In genomic region chr6:109382576-109383437, GRCh38 we compare ENCODE assay signal across 8 cellular contexts. TPM values are rescaled to one million over a fixed set of nuclear protein-coding genes. Genes with fewer than 3 reads are reported as not detected.
DNase-seq lines count a peak whose midpoint lies in the region; ATAC-seq and TF ChIP-seq lines count a peak whose summit lies in the region.

No MANE protein-coding gene starts in this region.

- DNase-seq in CD4-positive, CD25-positive, alpha-beta regulatory T cell = peak; percentile 86 to 98 (median 97)
- DNase-seq in NCI-H748 treated with DMSO at 0.1 percent for 48 hours (lab: John Stamatoyannopoulos, UW) = peak; percentile 96
- peak; percentile 89 to 91 for DNase-seq in activated CD4-positive, alpha-beta T cell treated with anti-CD3 and anti-CD28 coated beads, Interleukin-2, amount 50 U/mL, for 48 hours
- DNase-seq in dorsolateral prefrontal cortex = peak; percentile 80 to 92 (median 86)
- peak; percentile 92 for DNase-seq in stimulated activated CD4-positive, alpha-beta T cell treated with anti-CD3 and anti-CD28 coated beads, Interleukin-4, amount 100 ng/mL, for 24 hours

- peaks cover 6% of the 10 kb centered on the region for H3K36me3 ChIP-seq in CD4-positive, CD25-positive, alpha-beta regulatory T cell (ENCODE audit: control insufficient read depth, insufficient read depth, low read length)
- H3K36me3 ChIP-seq in liver (ENCODE audit: control insufficient read depth in 4 of 4, insufficient read depth in 3 of 4, low read depth in 1 of 4, low read length in 3 of 4) = peaks cover 0 to 3% (median under 1%) of the 10 kb centered on the region in 4 donors

- peaks cover 32% of the 10 kb centered on the region for H3K4me1 ChIP-seq in CD4-positive, CD25-positive, alpha-beta regulatory T cell (ENCODE audit: control insufficient read depth, insufficient read depth, low read length, poor library complexity, severe bottlenecking)
- H3K4me1 ChIP-seq in liver (ENCODE audit: control insufficient read depth in 4 of 4, insufficient read depth in 4 of 4, low read length in 3 of 4) = peaks cover 0 to 26% (median 20%) of the 10 kb centered on the region in 4 donors

- peak overlapping the region; percentile 99 to 100 (median 99) for H3K27ac Mint-ChIP-seq in CD4-positive, CD25-positive, alpha-beta regulatory T cell

- H3K9ac ChIP-seq in liver (ENCODE audit: low read depth in 1 of 2, low read length in 2 of 2) = peak overlapping the region; percentile 90 to 94

- H3K4me3 ChIP-seq in CD4-positive, CD25-positive, alpha-beta regulatory T cell (ENCODE audit: low read depth, low read length) = peak overlapping the region; percentile 82
- H3K4me3 ChIP-seq in dorsolateral prefrontal cortex = peak overlapping the region; percentile 74 to 100 (median 94)
- H3K4me3 ChIP-seq in liver (ENCODE audit: low read depth in 1 of 3, low read length in 3 of 3) = peak overlapping the region; percentile 97 to 99 (median 99)

- ATAC-seq in CD4-positive, CD25-positive, alpha-beta regulatory T cell (ENCODE audit: low read depth in 2 of 2) = peak; percentile 81 to 83
- ATAC-seq in GM19438 (IDR thresholded peaks at IDR 0.05; ENCODE audit: low read depth, unreplicated experiment) (peak; percentile 63), HG03571 (IDR thresholded peaks at IDR 0.05; ENCODE audit: unreplicated experiment) (peak; percentile 61)

- TF ChIP-seq CTCF in dorsolateral prefrontal cortex (IDR thresholded peaks at IDR 0.05 in 54 of 56, conservative IDR thresholded peaks at IDR 0.05 in 2 of 56; ENCODE audit: low read depth in 1 of 56, partially characterized antibody in 56 of 56) (peak; percentile 54 to 84 (median 74)), liver (IDR thresholded peaks at IDR 0.05; ENCODE audit: low read depth, low read length, missing input control) (peak; percentile 44)

- intact Hi-C loops in dorsolateral prefrontal cortex (cut with DNase I) = loop anchor here (1.0 to 5.0 kb wide), 11 partner anchors 58 to 288 kb away; partner anchors contain the start of genes CEP57L1 (in 2 of the 2), PPIL6 (in 2 of the 2), SMPD2 (in 2 of the 2) and SESN1 (in 1 of the 2)

- no peaks in the 10 kb centered on the region for H3K9me3 ChIP-seq in CD4-positive, CD25-positive, alpha-beta regulatory T cell (ENCODE audit: control insufficient read depth in 2 of 2, low read length in 2 of 2)
- no peaks in the 10 kb centered on the region for H3K9me3 ChIP-seq in liver (ENCODE audit: control insufficient read depth in 4 of 4, low read length in 3 of 4)

- peak overlapping the region; percentile 96 to 100 (median 98) for H3K4me3 Mint-ChIP-seq in CD4-positive, CD25-positive, alpha-beta regulatory T cell

- under 1% methylated on average over 42 of the region's 42 CpGs for WGBS in liver

- peak; percentile 73 to 80 for TF ChIP-seq RAD21 in liver (IDR thresholded peaks at IDR 0.05)

- peak overlapping the region; percentile 95 for H3K27ac ChIP-seq in CD4-positive, CD25-positive, alpha-beta regulatory T cell (ENCODE audit: insufficient read depth, low read length, poor library complexity, severe bottlenecking)
- peak overlapping the region; percentile 94 to 100 (median 99) for H3K27ac ChIP-seq in dorsolateral prefrontal cortex
- H3K27ac ChIP-seq in liver (ENCODE audit: low read depth in 1 of 2, low read length in 2 of 2) = peak overlapping the region; percentile 98 to 100

- peaks cover 9 to 34% (median 23%) of the 10 kb centered on the region in 4 donors for H3K4me1 Mint-ChIP-seq in CD4-positive, CD25-positive, alpha-beta regulatory T cell

- H3K36me3 Mint-ChIP-seq in CD4-positive, CD25-positive, alpha-beta regulatory T cell = peaks cover 11% of the 10 kb centered on the region

- no peaks in the 10 kb centered on the region for H3K27me3 ChIP-seq in CD4-positive, CD25-positive, alpha-beta regulatory T cell (ENCODE audit: control insufficient read depth, insufficient read depth, low read length)
- H3K27me3 ChIP-seq in dorsolateral prefrontal cortex (no peaks in the 10 kb centered on the region), liver (ENCODE audit: control insufficient read depth in 4 of 4, insufficient read depth in 4 of 4, low read length in 3 of 4) (no peaks in the 10 kb centered on the region)

- H3K9me3 Mint-ChIP-seq in CD4-positive, CD25-positive, alpha-beta regulatory T cell = no peaks in the 10 kb centered on the region

- H3K27me3 Mint-ChIP-seq in CD4-positive, CD25-positive, alpha-beta regulatory T cell = peaks cover 13% of the 10 kb centered on the region

TF ChIP-seq in liver, 16 proteins besides CTCF, POLR2A, EP300 and RAD21:
- no peak for TF ChIP-seq ATF3 (IDR thresholded peaks at IDR 0.05)
- TF ChIP-seq FOXA1 (IDR thresholded peaks at IDR 0.05) = no peak
- TF ChIP-seq SP1 (IDR thresholded peaks at IDR 0.05) = peak; percentile 71
- peak in 1 of 2 donors; percentile 25 for TF ChIP-seq HNF4A (conservative IDR thresholded peaks at IDR 0.05)
- peak; percentile 65 for TF ChIP-seq YY1 (IDR thresholded peaks at IDR 0.05)
- TF ChIP-seq HNF4G (IDR thresholded peaks at IDR 0.05) = no peak
- TF ChIP-seq, protein P1, sequence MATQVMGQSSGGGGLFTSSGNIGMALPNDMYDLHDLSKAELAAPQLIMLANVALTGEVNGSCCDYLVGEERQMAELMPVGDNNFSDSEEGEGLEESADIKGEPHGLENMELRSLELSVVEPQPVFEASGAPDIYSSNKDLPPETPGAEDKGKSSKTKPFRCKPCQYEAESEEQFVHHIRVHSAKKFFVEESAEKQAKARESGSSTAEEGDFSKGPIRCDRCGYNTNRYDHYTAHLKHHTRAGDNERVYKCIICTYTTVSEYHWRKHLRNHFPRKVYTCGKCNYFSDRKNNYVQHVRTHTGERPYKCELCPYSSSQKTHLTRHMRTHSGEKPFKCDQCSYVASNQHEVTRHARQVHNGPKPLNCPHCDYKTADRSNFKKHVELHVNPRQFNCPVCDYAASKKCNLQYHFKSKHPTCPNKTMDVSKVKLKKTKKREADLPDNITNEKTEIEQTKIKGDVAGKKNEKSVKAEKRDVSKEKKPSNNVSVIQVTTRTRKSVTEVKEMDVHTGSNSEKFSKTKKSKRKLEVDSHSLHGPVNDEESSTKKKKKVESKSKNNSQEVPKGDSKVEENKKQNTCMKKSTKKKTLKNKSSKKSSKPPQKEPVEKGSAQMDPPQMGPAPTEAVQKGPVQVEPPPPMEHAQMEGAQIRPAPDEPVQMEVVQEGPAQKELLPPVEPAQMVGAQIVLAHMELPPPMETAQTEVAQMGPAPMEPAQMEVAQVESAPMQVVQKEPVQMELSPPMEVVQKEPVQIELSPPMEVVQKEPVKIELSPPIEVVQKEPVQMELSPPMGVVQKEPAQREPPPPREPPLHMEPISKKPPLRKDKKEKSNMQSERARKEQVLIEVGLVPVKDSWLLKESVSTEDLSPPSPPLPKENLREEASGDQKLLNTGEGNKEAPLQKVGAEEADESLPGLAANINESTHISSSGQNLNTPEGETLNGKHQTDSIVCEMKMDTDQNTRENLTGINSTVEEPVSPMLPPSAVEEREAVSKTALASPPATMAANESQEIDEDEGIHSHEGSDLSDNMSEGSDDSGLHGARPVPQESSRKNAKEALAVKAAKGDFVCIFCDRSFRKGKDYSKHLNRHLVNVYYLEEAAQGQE (IDR thresholded peaks at IDR 0.05) = peak; percentile 55
- TF ChIP-seq GABPA (IDR thresholded peaks at IDR 0.05 in 1 of 2, conservative IDR thresholded peaks at IDR 0.05 in 1 of 2) = peak; percentile 61 to 82
- no peak for TF ChIP-seq FOXA2 (IDR thresholded peaks at IDR 0.05)
- TF ChIP-seq RXRA (IDR thresholded peaks at IDR 0.05) = peak; percentile 32 to 39
- TF ChIP-seq ZBTB33 (IDR thresholded peaks at IDR 0.05) = peak; percentile 16
- TF ChIP-seq NR2F2 (IDR thresholded peaks at IDR 0.05) = peak; percentile 20
- peak; percentile 25 to 41 for TF ChIP-seq JUND (IDR thresholded peaks at IDR 0.05)
- TF ChIP-seq, protein P2, sequence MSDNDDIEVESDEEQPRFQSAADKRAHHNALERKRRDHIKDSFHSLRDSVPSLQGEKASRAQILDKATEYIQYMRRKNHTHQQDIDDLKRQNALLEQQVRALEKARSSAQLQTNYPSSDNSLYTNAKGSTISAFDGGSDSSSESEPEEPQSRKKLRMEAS (IDR thresholded peaks at IDR 0.05) = peak; percentile 90
- TF ChIP-seq TAF1 (conservative IDR thresholded peaks at IDR 0.05) = peak; percentile 93
- peak; percentile 89 to 93 for TF ChIP-seq EGR1 (IDR thresholded peaks at IDR 0.05; ENCODE audit: low read depth in 2 of 2)
TF ChIP-seq in liver: peak in this region for 12.

RNA-seq across cellular contexts. Expression of gene CD164, which starts 0.5 kb away (rescaled TPM):
- total RNA-seq in CD4-positive, CD25-positive, alpha-beta regulatory T cell = 187 TPM
- 100 to 1,000 TPM; 330 to 364 (median 346) TPM for polyA plus RNA-seq in CD4-positive, CD25-positive, alpha-beta regulatory T cell
- total RNA-seq in dorsolateral prefrontal cortex = 100 to 1,000 TPM in 43 of 120 experiments, 10 to 100 TPM in 77; 63.0 to 159 (median 95.2) TPM
- total RNA-seq in liver = 100 to 1,000 TPM in 1 of 2 donors, 10 to 100 TPM in 1; 84.5 to 218 TPM
- 100 to 1,000 TPM; 120 to 144 TPM for polyA plus RNA-seq in liver

RNA-seq across cellular contexts. Expression of gene PPIL6, which starts 57.6 kb away (rescaled TPM):
- total RNA-seq in CD4-positive, CD25-positive, alpha-beta regulatory T cell = 0.91 TPM
- polyA plus RNA-seq in CD4-positive, CD25-positive, alpha-beta regulatory T cell = under 1 TPM; 0.24 to 0.72 (median 0.39) TPM
- total RNA-seq in dorsolateral prefrontal cortex = 10 to 100 TPM in 73 of 120 experiments, 1 to 10 TPM in 47; 5.2 to 18.3 (median 10.6) TPM
- under 1 TPM; 0.17 to 0.51 TPM for total RNA-seq in liver
- under 1 TPM; 0.27 to 0.33 TPM for polyA plus RNA-seq in liver

RNA-seq across cellular contexts. Expression of gene SMPD2, which starts 57.7 kb away (rescaled TPM):
- 30.2 TPM for total RNA-seq in CD4-positive, CD25-positive, alpha-beta regulatory T cell
- 10 to 100 TPM in 3 of 4 donors, 1 to 10 TPM in 1; 9.5 to 14.8 (median 12.4) TPM for polyA plus RNA-seq in CD4-positive, CD25-positive, alpha-beta regulatory T cell
- 10 to 100 TPM in 28 of 120 experiments, 1 to 10 TPM in 92; 3.5 to 16.3 (median 7.9) TPM for total RNA-seq in dorsolateral prefrontal cortex
- 1 to 10 TPM; 4.8 to 5.1 TPM for total RNA-seq in liver
- polyA plus RNA-seq in liver = 1 to 10 TPM; 3.3 to 3.6 TPM

Comparison
In these comparisons a context has a peak if more than half of its experiments do, and no peak if none do; other contexts are left out.
1. Peak in every context shown above with its lines: DNase-seq, ATAC-seq, H3K4me3 ChIP-seq and H3K27ac ChIP-seq.